9 cellular contexts compared by ENCODE assay signal in genomic region chr21:34693192-34693810, GRCh38. TPM values are rescaled to one million over a fixed set of nuclear protein-coding genes. Genes with fewer than 3 reads are reported as not detected.
A peak's percentile ranks its signal among the peaks of the same experiment; 100 is the strongest.
DNase-seq lines count a peak whose midpoint lies in the region; ATAC-seq and TF ChIP-seq lines count a peak whose summit lies in the region.
"Had no signal": no experiment of that assay in that cellular context is flagged by ENCODE, and none has a peak within 500 bp of the region (broad histone marks: within the 10 kb centered on the region; RNA-seq: fewer than 3 reads in every experiment).

No MANE protein-coding gene starts in this region.

- no peak for TF ChIP-seq EP300 in gastroesophageal sphincter (IDR thresholded peaks at IDR 0.05)

- no peak for ATAC-seq in gastroesophageal sphincter
- peak; percentile 44 to 57 (median 50) for ATAC-seq in psoas muscle
- ATAC-seq in HG03439 (IDR thresholded peaks at IDR 0.05; ENCODE audit: unreplicated experiment), result no peak
- ATAC-seq: T-helper 17 cell had no signal

- intact Hi-C loops in Caco-2 (cut with micrococcal nuclease; ENCODE audit: unreplicated experiment), result no loop called here
- intact Hi-C loops in psoas muscle (cut with DNase I), result loop anchor here (5.0 kb wide), 2 partner anchors 194 to 1149 kb away; no protein-coding TSS in a partner anchor

- H3K27ac Mint-ChIP-seq in Caco-2 (ENCODE audit: unreplicated experiment), result no peak overlapping the region
- H3K27ac Mint-ChIP-seq: T-helper 17 cell had no signal

- no peaks in the 10 kb centered on the region for H3K27me3 Mint-ChIP-seq in Caco-2 (ENCODE audit: insufficient read depth, unreplicated experiment)

- DNase-seq in Caco-2 (peak in 1 of 2 experiments; percentile 51), NCI-H69 (lab: John Stamatoyannopoulos, UW) (peak; percentile 79), psoas muscle (no peak), GM19238 (ENCODE audit: insufficient read length, low spot score) (no peak)
- DNase-seq in activated CD8-positive, alpha-beta memory T cell treated with anti-CD3 and anti-CD28 coated beads, Interleukin-2, amount 50 U/mL, for 4 hours, result peak; percentile 42

- H3K4me1 Mint-ChIP-seq in Caco-2 (ENCODE audit: low read depth, unreplicated experiment), result peaks cover 12% of the 10 kb centered on the region

- no TSS peak for BruUV-seq in Caco-2 (replicated peaks; lab: Mats Ljungman, UMichigan)

- no peak overlapping the region for H3K4me3 Mint-ChIP-seq in Caco-2 (ENCODE audit: unreplicated experiment)
- H3K4me3 Mint-ChIP-seq: T-helper 17 cell had no signal

- H3K4me1 ChIP-seq in Caco-2, result 0 out of 2 replicates have a peak, but pooled peaks cover 13% of the 10 kb centered on the region
- no peaks in the 10 kb centered on the region for H3K4me1 ChIP-seq in HEK293 (ENCODE audit: control insufficient read depth, insufficient read depth, low read length)
- H3K4me1 ChIP-seq in gastroesophageal sphincter, result no peaks in the 10 kb centered on the region
- peaks cover 26% of the 10 kb centered on the region for H3K4me1 ChIP-seq in psoas muscle

- H3K36me3 ChIP-seq in Caco-2 (ENCODE audit: control insufficient read depth, insufficient read depth, low read length) (no peaks in the 10 kb centered on the region), HEK293 (ENCODE audit: control insufficient read depth in 2 of 2, insufficient read depth in 1 of 2, low read length in 2 of 2) (no peaks in the 10 kb centered on the region), gastroesophageal sphincter (no peaks in the 10 kb centered on the region), psoas muscle (ENCODE audit: insufficient read depth in 1 of 2, low read depth in 1 of 2) (no peaks in the 10 kb centered on the region)

- 54 to 60% methylated on average over 5 to 6 of the region's 6 CpGs for WGBS in gastroesophageal sphincter (ENCODE audit: low coverage in 1 of 2), 2 donors
- WGBS in psoas muscle, 3 donors, result 43 to 64% (median 48%) methylated on average over 6 of the region's 6 CpGs

- H3K27ac ChIP-seq in HEK293 (ENCODE audit: extremely low read depth, low read depth, low read length), result no peak overlapping the region
- no peak overlapping the region for H3K27ac ChIP-seq in gastroesophageal sphincter
- H3K27ac ChIP-seq in psoas muscle, result no peak overlapping the region

- CTCF ChIA-PET in Caco-2 (lab: Charles Lee) (interaction anchor here (0.6 to 1.2 kb wide), 3 partner anchors 38 to 52 kb away, joined by 3 to 5 read pairs (median 5); no protein-coding TSS in a partner anchor), HEK293 (lab: Yijun Ruan, JAX) (interaction anchor here (0.5 to 3.1 kb wide), 46 partner anchors 8 to 1457 kb away, joined by 3 to 25 read pairs (median 3); no protein-coding TSS in a partner anchor)

- H3K27me3 ChIP-seq in Caco-2 (replicated peaks; ENCODE audit: control insufficient read depth, insufficient read depth, low read length) (no peaks in the 10 kb centered on the region), gastroesophageal sphincter (peaks cover 13% of the 10 kb centered on the region), psoas muscle (ENCODE audit: insufficient read depth in 3 of 3, low read length in 2 of 3) (no peaks in the 10 kb centered on the region)

- H3K4me3 ChIP-seq in Caco-2 (ENCODE audit: low read depth, low read length) (no peak overlapping the region), HEK293 (ENCODE audit: low read depth, low read length) (no peak overlapping the region), gastroesophageal sphincter (no peak overlapping the region), psoas muscle (no peak overlapping the region)

- POLR2A ChIA-PET in Caco-2 (lab: Charles Lee) (no interaction called here), HEK293 (lab: Yijun Ruan, JAX) (no interaction called here)

- no peaks in the 10 kb centered on the region for H3K36me3 Mint-ChIP-seq in Caco-2 (ENCODE audit: insufficient read depth, unreplicated experiment)

- peaks cover 9% of the 10 kb centered on the region for H3K9me3 Mint-ChIP-seq in Caco-2 (ENCODE audit: unreplicated experiment)

- no peak for TF ChIP-seq POLR2A in gastroesophageal sphincter (IDR thresholded peaks at IDR 0.05)

- H3K9me3 ChIP-seq in Caco-2 (no peaks in the 10 kb centered on the region), HEK293 (ENCODE audit: control insufficient read depth, insufficient read depth, low read depth, low read length) (no peaks in the 10 kb centered on the region), gastroesophageal sphincter (peaks cover 0 to 6% (median 0%) of the 10 kb centered on the region in 3 donors), psoas muscle (no peaks in the 10 kb centered on the region)

- TF ChIP-seq CTCF in Caco-2 (IDR thresholded peaks at IDR 0.05; ENCODE audit: insufficient read depth in 1 of 2, low read depth in 1 of 2, low read length in 1 of 2, severe bottlenecking in 1 of 2, unreplicated experiment in 1 of 2) (peak; percentile 45 to 83), HEK293 (tag by site-specific recombination; IDR thresholded peaks at IDR 0.05) (peak; percentile 57; the same call in 1 of the 2 replicates), gastroesophageal sphincter (IDR thresholded peaks at IDR 0.05) (peak; percentile 43 to 63 (median 55)), psoas muscle (IDR thresholded peaks at IDR 0.05) (peak; percentile 88)

TF ChIP-seq in HEK293, 187 proteins besides CTCF, POLR2A, EP300 and RAD21:
- no peak for TF ChIP-seq ZNF626 (tag by site-specific recombination; IDR thresholded peaks at IDR 0.05)
- no peak for TF ChIP-seq ZNF664 (tag by site-specific recombination; IDR thresholded peaks at IDR 0.05)
- TF ChIP-seq ZNF670 (tag by site-specific recombination; IDR thresholded peaks at IDR 0.05; ENCODE audit: low read depth), result no peak
- peak; percentile 21; the same call in 1 of the 2 replicates for TF ChIP-seq SP7 (tag by site-specific recombination; IDR thresholded peaks at IDR 0.05)
- TF ChIP-seq PRDM10 (tag by site-specific recombination; IDR thresholded peaks at IDR 0.05), result peak; percentile 48; the same call in 1 of the 2 replicates
- TF ChIP-seq ZNF654 (tag by site-specific recombination; IDR thresholded peaks at IDR 0.05; ENCODE audit: low read depth), result peak; percentile 66
- TF ChIP-seq IKZF3 (tag by site-specific recombination; IDR thresholded peaks at IDR 0.05), result peak; percentile 72; the same call in 1 of the 2 replicates
- no peak for TF ChIP-seq ZNF658 (tag by site-specific recombination; IDR thresholded peaks at IDR 0.05)

RNA-seq across cellular contexts. Expression of gene CLIC6, which starts 24.5 kb away (rescaled TPM):
- total RNA-seq in Caco-2 (2022) (not detected in 2 replicates), gastroesophageal sphincter (1 to 10 TPM in 1 of 4 donors, under 1 TPM in 3; 0.54 to 4.6 (median 0.66) TPM), psoas muscle (10 to 100 TPM in 2 of 4 donors, 1 to 10 TPM in 1, under 1 TPM in 1; 0.50 to 35.5 (median 9.2) TPM)
- polyA plus RNA-seq in psoas muscle, result 1 to 10 TPM; 3.1 to 7.7 (median 4.2) TPM

Comparison
In these comparisons a context has a peak if more than half of its experiments do, and no peak if none do; other contexts are left out.
1. DNase-seq: peak in NCI-H69 (single experiment) and activated CD8-positive, alpha-beta memory T cell treated with anti-CD3 and anti-CD28 coated beads, Interleukin-2, amount 50 U/mL, for 4 hours (single experiment); none in psoas muscle (0 of 2) and GM19238 (single experiment).
2. ATAC-seq: peak in psoas muscle (4 of 4); none in gastroesophageal sphincter (single experiment) and HG03439 (single experiment).
3. Peak in every context shown above with its lines, with median percentiles within 50 percentile points of each other: CTCF ChIP-seq.